8 cellular contexts compared by ENCODE assay signal in genomic region chrX:53685711-53686110, GRCh38.
DNase-seq lines count a peak whose midpoint lies in the region; ATAC-seq and TF ChIP-seq lines count a peak whose summit lies in the region.

No MANE protein-coding gene starts in this region.

- H3K4me3 ChIP-seq in GM08714 (ENCODE audit: low read length) = peak overlapping the region; percentile 77

- H3K4me3 Mint-ChIP-seq in nephron = peak overlapping the region; percentile 92 to 99 (median 95)

- TF ChIP-seq CTCF in nephron (IDR thresholded peaks at IDR 0.05; ENCODE audit: unreplicated experiment in 3 of 3) = no peak

- no peaks in the 10 kb centered on the region for H3K27me3 Mint-ChIP-seq in nephron (ENCODE audit: low read depth)

- H3K9me3 Mint-ChIP-seq in nephron = peaks cover 6% of the 10 kb centered on the region

- no peak for ATAC-seq in GM21576 (IDR thresholded peaks at IDR 0.05; ENCODE audit: unreplicated experiment)

- peaks cover 8% of the 10 kb centered on the region for H3K36me3 Mint-ChIP-seq in nephron (ENCODE audit: low read depth)

- H3K27ac Mint-ChIP-seq in nephron = peak overlapping the region; percentile 96 to 100 (median 100)

- DNase-seq in NCI-H524 treated with DMSO at 0.1 percent for 48 hours (lab: John Stamatoyannopoulos, UW) = peak; percentile 3
- DNase-seq in stimulated activated CD4-positive, alpha-beta T cell treated with anti-CD3 and anti-CD28 coated beads, Interleukin-15, amount 100 ng/mL, for 24 hours = no peak
- DNase-seq in midbrain (lab: John Stamatoyannopoulos, UW) = no peak
- no peak for DNase-seq in cortex of kidney (lab: John Stamatoyannopoulos, UW)

- peaks cover 9% of the 10 kb centered on the region for H3K4me1 Mint-ChIP-seq in nephron

- peak overlapping the region; percentile 83 for H3K27ac ChIP-seq in cingulate gyrus (ENCODE audit: low read depth, low read length)
